In genomic region chrX:152901816-152902501, GRCh38 we compare ENCODE assay signal across 24 cellular contexts. TPM values are rescaled to one million over a fixed set of nuclear protein-coding genes. Genes with fewer than 3 reads are reported as not detected.
DNase-seq lines count a peak whose midpoint lies in the region; ATAC-seq and TF ChIP-seq lines count a peak whose summit lies in the region.
"Had no signal": no experiment of that assay in that cellular context is flagged by ENCODE, and none has a peak within 500 bp of the region (broad histone marks: within the 10 kb centered on the region; RNA-seq: fewer than 3 reads in every experiment).

No MANE protein-coding gene starts in this region.

- H3K79me2 ChIP-seq in smooth muscle cell (ENCODE audit: low read depth) = no peaks in the 10 kb centered on the region

- no peak for ATAC-seq in HG03135 (IDR thresholded peaks at IDR 0.05; ENCODE audit: unreplicated experiment)
- ATAC-seq in GM21390 (IDR thresholded peaks at IDR 0.05; ENCODE audit: unreplicated experiment) = no peak
- ATAC-seq: effector memory CD8-positive, alpha-beta T cell; HCT116; T-helper 17 cell had no signal

- peak; percentile 41 for DNase-seq in NCI-H2227 (lab: John Stamatoyannopoulos, UW; ENCODE audit: unreplicated experiment)
- peak; percentile 29 for DNase-seq in amniotic epithelial cell (ENCODE audit: low read depth)
- peak; percentile 26 for DNase-seq in iPS-NIHi7 (ENCODE audit: extremely low spot score)
- no peak for DNase-seq in smooth muscle cell (lab: John Stamatoyannopoulos, UW; ENCODE audit: unreplicated experiment)
- no peak for DNase-seq in HK-2 (ENCODE audit: unreplicated experiment)
- DNase-seq in NCI-H1048 (lab: John Stamatoyannopoulos, UW) = no peak
- DNase-seq: activated B cell treated with CpG ODN at 0.5 μM for 24 hours; activated CD4-positive, alpha-beta T cell treated with anti-CD3 and anti-CD28 coated beads, Interleukin-2, amount 50 U/mL, for 48 hours; activated naive CD4-positive, alpha-beta T cell treated with Interleukin-2 at 50 U/mL for 16 hours; activated T-cell treated with anti-CD3 and anti-CD28 coated beads for 4 hours; anterior cingulate cortex; CD8-positive, alpha-beta memory T cell; DND-41; effector memory CD8-positive, alpha-beta T cell; head of caudate nucleus; left ventricle myocardium inferior; NCI-H2081 treated with DMSO at 0.1 percent for 48 hours; retina; T-helper 17 cell had no signal

- H3K4me3 ChIP-seq in smooth muscle cell = no peak overlapping the region
- H3K4me3 ChIP-seq: left ventricle myocardium inferior, PC-9, SJSA1 had no signal

- H3K27me3 ChIP-seq in smooth muscle cell (ENCODE audit: low read depth) = no peaks in the 10 kb centered on the region
- H3K27me3 ChIP-seq: SJSA1 had no signal

- H3K36me3 ChIP-seq in smooth muscle cell (ENCODE audit: low read depth) = no peaks in the 10 kb centered on the region
- H3K36me3 ChIP-seq: left ventricle myocardium inferior, SJSA1 had no signal

- H4K20me1 ChIP-seq in smooth muscle cell (ENCODE audit: low read depth) = no peaks in the 10 kb centered on the region

- H3K9ac ChIP-seq in smooth muscle cell (ENCODE audit: low read depth) = no peak overlapping the region

- H3K4me1 ChIP-seq in smooth muscle cell (ENCODE audit: low read depth) = peaks cover 5% of the 10 kb centered on the region

- peak overlapping the region; percentile 76 for H3K27ac ChIP-seq in smooth muscle cell (ENCODE audit: low read depth)
- H3K27ac ChIP-seq: left ventricle myocardium inferior, PC-9, SJSA1 had no signal

- no peaks in the 10 kb centered on the region for H3K9me3 ChIP-seq in smooth muscle cell (replicated peaks; ENCODE audit: low read depth)
- H3K9me3 ChIP-seq: left ventricle myocardium inferior, SJSA1 had no signal

- H2AFZ ChIP-seq in smooth muscle cell (ENCODE audit: low read depth) = no peak overlapping the region
- H2AFZ ChIP-seq: PC-9 had no signal

- TF ChIP-seq CTCF in smooth muscle cell (IDR thresholded peaks at IDR 0.05; ENCODE audit: borderline replicate concordance, insufficient read depth, poor library complexity, severe bottlenecking) = no peak

- peak overlapping the region; percentile 54 for H3K4me2 ChIP-seq in smooth muscle cell
- H3K4me2 ChIP-seq: PC-9 had no signal

- H3F3A ChIP-seq in smooth muscle cell (ENCODE audit: low read depth) = no peaks in the 10 kb centered on the region

- 55% methylated on average over 15 of the region's 15 CpGs for WGBS in smooth muscle cell (ENCODE audit: low lambda C conversion rate)

RNA-seq across cellular contexts. Expression of gene ZNF185, which starts 4.1 kb away (rescaled TPM):
- 11.8 and 12.3 TPM in 2 replicates for total RNA-seq in smooth muscle cell
- polyA plus RNA-seq in smooth muscle cell = 7.2 and 17.5 TPM in 2 replicates

Comparison
In these comparisons a context has a peak if more than half of its experiments do, and no peak if none do; other contexts are left out.
1. DNase-seq: peak in NCI-H2227 (single experiment), amniotic epithelial cell (single experiment) and iPS-NIHi7 (single experiment); none in smooth muscle cell (single experiment), HK-2 (single experiment) and NCI-H1048 (single experiment).